Comparison of ENCODE assay signal across 20 cellular contexts in genomic region chr17:75931062-75931461, GRCh38. TPM values are rescaled to one million over a fixed set of nuclear protein-coding genes. Genes with fewer than 3 reads are reported as not detected.
A peak's percentile ranks its signal among the peaks of the same experiment; 100 is the strongest.
DNase-seq lines count a peak whose midpoint lies in the region; ATAC-seq and TF ChIP-seq lines count a peak whose summit lies in the region.
"Had no signal": no experiment of that assay in that cellular context is flagged by ENCODE, and none has a peak within 500 bp of the region (broad histone marks: within the 10 kb centered on the region; RNA-seq: fewer than 3 reads in every experiment).

No MANE protein-coding gene starts in this region.

- intact Hi-C loops in cardiac septum (cut with DNase I), result no loop called here
- intact Hi-C loops in Right ventricle myocardium inferior (cut with DNase I), result no loop called here

- H3K27me3 ChIP-seq in endodermal cell (ENCODE audit: control insufficient read depth, insufficient read depth, low read length, poor library complexity, severe bottlenecking), result no peaks in the 10 kb centered on the region
- H3K27me3 ChIP-seq: BLaER1 had no signal

- H3K9me3 Mint-ChIP-seq in endodermal cell (no peaks in the 10 kb centered on the region), nephron progenitor cell (no peaks in the 10 kb centered on the region), progenitor cell of endocrine pancreas (ENCODE audit: low read depth) (no peaks in the 10 kb centered on the region), mesothelial cell of epicardium (no peaks in the 10 kb centered on the region)
- H3K9me3 Mint-ChIP-seq: CD4-positive, alpha-beta T cell; CD8-positive, alpha-beta memory T cell had no signal

- H3K27ac ChIP-seq in endodermal cell (ENCODE audit: low read depth, low read length), result no peak overlapping the region
- H3K27ac ChIP-seq: 22Rv1, BLaER1 had no signal

- DNase-seq in cardiac septum (ENCODE audit: low spot score), result peak; percentile 53
- DNase-seq in Right ventricle myocardium inferior (ENCODE audit: missing footprints), result no peak
- peak; percentile 55 for DNase-seq in endodermal cell
- no peak for DNase-seq in nephron progenitor cell
- no peak for DNase-seq in progenitor cell of endocrine pancreas (ENCODE audit: low spot score, unreplicated experiment)
- DNase-seq in mesothelial cell of epicardium (ENCODE audit: low spot score in 2 of 2, unreplicated experiment in 2 of 2), result no peak
- DNase-seq in cortex of kidney (lab: John Stamatoyannopoulos, UW), result no peak
- DNase-seq: CD4-positive, alpha-beta T cell; CD8-positive, alpha-beta memory T cell; DMS 273 treated with DMSO at 0.1 percent for 48 hours; DMS79; EL; GF-D8; H7; HCEC 1CT had no signal

- no peak overlapping the region for H3K9ac ChIP-seq in endodermal cell (ENCODE audit: extremely low read depth, low read length, poor library complexity, severe bottlenecking)
- H3K9ac ChIP-seq: BLaER1 had no signal

- no peaks in the 10 kb centered on the region for H3K4me1 ChIP-seq in endodermal cell (ENCODE audit: control insufficient read depth, insufficient read depth, low read length)

- H3K27ac Mint-ChIP-seq in endodermal cell, result no peak overlapping the region
- peak overlapping the region; percentile 19 for H3K27ac Mint-ChIP-seq in nephron progenitor cell
- H3K27ac Mint-ChIP-seq in progenitor cell of endocrine pancreas, result peak overlapping the region; percentile 45
- no peak overlapping the region for H3K27ac Mint-ChIP-seq in mesothelial cell of epicardium
- H3K27ac Mint-ChIP-seq: B cell; CD14-positive monocyte; CD4-positive, alpha-beta T cell; CD8-positive, alpha-beta memory T cell had no signal

- H3K9me3 ChIP-seq in endodermal cell (ENCODE audit: control insufficient read depth, low read length), result no peaks in the 10 kb centered on the region
- H3K9me3 ChIP-seq: BLaER1 had no signal

- H3K4me1 Mint-ChIP-seq in endodermal cell (no peaks in the 10 kb centered on the region), nephron progenitor cell (peaks cover 20% of the 10 kb centered on the region), progenitor cell of endocrine pancreas (ENCODE audit: low read depth) (no peaks in the 10 kb centered on the region), mesothelial cell of epicardium (no peaks in the 10 kb centered on the region)
- H3K4me1 Mint-ChIP-seq: B cell; CD8-positive, alpha-beta memory T cell had no signal

- H3K36me3 Mint-ChIP-seq in endodermal cell (ENCODE audit: low read depth), result peaks cover 23% of the 10 kb centered on the region
- peaks cover 9% of the 10 kb centered on the region for H3K36me3 Mint-ChIP-seq in nephron progenitor cell (ENCODE audit: low read depth)
- peaks cover 1% of the 10 kb centered on the region for H3K36me3 Mint-ChIP-seq in progenitor cell of endocrine pancreas (ENCODE audit: insufficient read depth)
- peaks cover 7% of the 10 kb centered on the region for H3K36me3 Mint-ChIP-seq in mesothelial cell of epicardium
- H3K36me3 Mint-ChIP-seq: CD14-positive monocyte had no signal

- H3K27me3 Mint-ChIP-seq in endodermal cell (ENCODE audit: insufficient read depth), result no peaks in the 10 kb centered on the region
- peaks cover 3% of the 10 kb centered on the region for H3K27me3 Mint-ChIP-seq in nephron progenitor cell (ENCODE audit: low read depth, poor library complexity)
- H3K27me3 Mint-ChIP-seq in progenitor cell of endocrine pancreas, result no peaks in the 10 kb centered on the region
- no peaks in the 10 kb centered on the region for H3K27me3 Mint-ChIP-seq in mesothelial cell of epicardium (ENCODE audit: low read depth)
- H3K27me3 Mint-ChIP-seq: B cell; CD4-positive, alpha-beta T cell had no signal

- peaks cover 5% of the 10 kb centered on the region for H3K36me3 ChIP-seq in endodermal cell (ENCODE audit: control insufficient read depth, insufficient read depth, low read length)

- H3K4me3 Mint-ChIP-seq in endodermal cell (no peak overlapping the region), nephron progenitor cell (no peak overlapping the region), progenitor cell of endocrine pancreas (ENCODE audit: low read depth) (no peak overlapping the region), mesothelial cell of epicardium (no peak overlapping the region)
- H3K4me3 Mint-ChIP-seq: B cell; CD14-positive monocyte; CD4-positive, alpha-beta T cell; CD8-positive, alpha-beta memory T cell had no signal

- ATAC-seq in Right ventricle myocardium inferior, result no peak
- no peak for ATAC-seq in GM18873 (IDR thresholded peaks at IDR 0.05; ENCODE audit: low FRiP score, unreplicated experiment)

- no peak overlapping the region for H3K4me3 ChIP-seq in endodermal cell (ENCODE audit: low read length)
- H3K4me3 ChIP-seq: BLaER1 had no signal

- TF ChIP-seq CTCF in endodermal cell (conservative IDR thresholded peaks at IDR 0.05), result no peak
- no peak for TF ChIP-seq CTCF in nephron progenitor cell (IDR thresholded peaks at IDR 0.05)
- TF ChIP-seq CTCF in progenitor cell of endocrine pancreas (IDR thresholded peaks at IDR 0.05; ENCODE audit: unreplicated experiment), result no peak
- no peak for TF ChIP-seq CTCF in mesothelial cell of epicardium (IDR thresholded peaks at IDR 0.05; ENCODE audit: unreplicated experiment)

- WGBS in endodermal cell (ENCODE audit: insufficient coverage in 1 of 2, insufficient read length in 1 of 2), 2 experiments, result 79 to 87% methylated on average over 3 to 4 of the region's 4 CpGs

RNA-seq across cellular contexts. Expression of gene FBF1, which starts 9.8 kb away (rescaled TPM):
- total RNA-seq in cardiac septum, result 5.2 TPM
- 3.5 TPM for total RNA-seq in Right ventricle myocardium inferior
- total RNA-seq in endodermal cell, result 10 to 100 TPM; 25.9 to 39.1 TPM
- 16.8 TPM for polyA plus RNA-seq in endodermal cell (2013, experiment 1 of 2)
- 13.0 TPM for polyA plus RNA-seq in endodermal cell (2013, experiment 2 of 2)
- total RNA-seq in progenitor cell of endocrine pancreas, result 24.8 and 29.9 TPM in 2 replicates
- 22.4 to 24.6 TPM (median 23.4 TPM) in 3 replicates for total RNA-seq in mesothelial cell of epicardium

RNA-seq across cellular contexts. Expression of gene MRPL38, which starts 26.4 kb away (rescaled TPM):
- total RNA-seq in cardiac septum (76.3 TPM), Right ventricle myocardium inferior (115 TPM), endodermal cell (100 to 1,000 TPM; 103 to 118 TPM), progenitor cell of endocrine pancreas (82.7 and 94.0 TPM in 2 replicates), mesothelial cell of epicardium (77.8 to 91.1 TPM (median 82.2 TPM) in 3 replicates)
- 67.6 TPM for polyA plus RNA-seq in endodermal cell (2013, experiment 1 of 2)
- polyA plus RNA-seq in endodermal cell (2013, experiment 2 of 2), result 60.8 TPM

RNA-seq across cellular contexts. Expression of gene TRIM65, which starts 34.3 kb away (rescaled TPM):
- total RNA-seq in cardiac septum (12.1 TPM), Right ventricle myocardium inferior (11.3 TPM), endodermal cell (10 to 100 TPM; 27.4 to 35.3 TPM), progenitor cell of endocrine pancreas (13.9 and 17.1 TPM in 2 replicates), mesothelial cell of epicardium (21.2 to 21.9 TPM (median 21.4 TPM) in 3 replicates)
- polyA plus RNA-seq in endodermal cell (2013, experiment 1 of 2), result 21.3 TPM
- 20.3 TPM for polyA plus RNA-seq in endodermal cell (2013, experiment 2 of 2)

RNA-seq across cellular contexts. Expression of gene ACOX1, which starts 47.9 kb away (rescaled TPM):
- total RNA-seq in cardiac septum (73.3 TPM), Right ventricle myocardium inferior (80.9 TPM), endodermal cell (10 to 100 TPM; 28.6 to 37.1 TPM), progenitor cell of endocrine pancreas (54.6 and 54.7 TPM in 2 replicates), mesothelial cell of epicardium (52.2 to 57.5 TPM (median 54.3 TPM) in 3 replicates)
- 16.1 TPM for polyA plus RNA-seq in endodermal cell (2013, experiment 1 of 2)
- polyA plus RNA-seq in endodermal cell (2013, experiment 2 of 2), result 13.6 TPM

RNA-seq across cellular contexts. Expression of gene TEN1, which starts 48.0 kb away (rescaled TPM):
- total RNA-seq in cardiac septum, result 9.6 TPM
- 9.4 TPM for total RNA-seq in Right ventricle myocardium inferior
- 10 to 100 TPM; 12.1 to 15.3 TPM for total RNA-seq in endodermal cell
- polyA plus RNA-seq in endodermal cell (2013, experiment 1 of 2), result 14.4 TPM
- 13.5 TPM for polyA plus RNA-seq in endodermal cell (2013, experiment 2 of 2)
- total RNA-seq in progenitor cell of endocrine pancreas, result 19.8 and 23.9 TPM in 2 replicates
- 35.5 to 39.4 TPM (median 37.5 TPM) in 3 replicates for total RNA-seq in mesothelial cell of epicardium

Comparison
In these comparisons a context has a peak if more than half of its experiments do, and no peak if none do; other contexts are left out.
1. DNase-seq: peak in cardiac septum (single experiment) and endodermal cell (single experiment); none in Right ventricle myocardium inferior (single experiment), nephron progenitor cell (single experiment), progenitor cell of endocrine pancreas (single experiment), mesothelial cell of epicardium (0 of 2) and cortex of kidney (single experiment).
2. H3K27ac Mint-ChIP-seq: peak in nephron progenitor cell (single experiment) and progenitor cell of endocrine pancreas (single experiment); none in endodermal cell (single experiment) and mesothelial cell of epicardium (single experiment).